In genomic region chr14:74579447-74580274, GRCh38 we compare ENCODE assay signal across 10 cellular contexts. TPM values are rescaled to one million over a fixed set of nuclear protein-coding genes. Genes with fewer than 3 reads are reported as not detected.
A peak's percentile ranks its signal among the peaks of the same experiment; 100 is the strongest.
DNase-seq lines count a peak whose midpoint lies in the region; ATAC-seq, FAIRE-seq and TF ChIP-seq lines count a peak whose summit lies in the region.
"Had no signal": no experiment of that assay in that cellular context is flagged by ENCODE, and none has a peak within 500 bp of the region (broad histone marks: within the 10 kb centered on the region; RNA-seq: fewer than 3 reads in every experiment).

No MANE protein-coding gene starts in this region.

- H3K36me3 Mint-ChIP-seq in astrocyte (ENCODE audit: low read depth, unreplicated experiment): peaks cover 41% of the 10 kb centered on the region
- H3K36me3 Mint-ChIP-seq in naive thymus-derived CD8-positive, alpha-beta T cell: no peaks in the 10 kb centered on the region

- peak overlapping the region; percentile 18 for H3K4me3 Mint-ChIP-seq in astrocyte (ENCODE audit: unreplicated experiment)
- no peak overlapping the region for H3K4me3 Mint-ChIP-seq in naive thymus-derived CD8-positive, alpha-beta T cell

- H3K27ac Mint-ChIP-seq in astrocyte (ENCODE audit: unreplicated experiment): peak overlapping the region; percentile 94
- peak overlapping the region in 5 of 10 donors; percentile 61 to 75 (median 65) for H3K27ac Mint-ChIP-seq in naive thymus-derived CD8-positive, alpha-beta T cell

- POLR2A ChIA-PET in AG04450 (lab: Yijun Ruan, JAX): no interaction called here
- POLR2A ChIA-PET in naive thymus-derived CD8-positive, alpha-beta T cell (lab: Charles Lee): no interaction called here

- peak overlapping the region; percentile 57 for H3K9ac ChIP-seq in astrocyte (ENCODE audit: low read length)

- CTCF ChIA-PET in AG04450 (lab: Charles Lee): no interaction called here

- peak; percentile 69 for DNase-seq in AG04450 (ENCODE audit: low read depth, low spot score)
- peak; percentile 87 for DNase-seq in M059J (ENCODE audit: low read depth)
- peak; percentile 94 for DNase-seq in astrocyte (ENCODE audit: low read depth)
- peak in 4 of 10 donors; percentile 2 to 29 (median 10) for DNase-seq in naive thymus-derived CD8-positive, alpha-beta T cell
- no peak for DNase-seq in GM19240 (ENCODE audit: insufficient read length, low spot score)
- DNase-seq in UCSD-AML1 (lab: John Stamatoyannopoulos, UW; ENCODE audit: unreplicated experiment): no peak
- no peak for DNase-seq in NCI-H187 treated with DMSO at 0.1 percent for 48 hours (lab: John Stamatoyannopoulos, UW)
- DNase-seq in hypothalamus (lab: John Stamatoyannopoulos, UW): no peak
- DNase-seq: NCI-H524 treated with DMSO at 0.1 percent for 48 hours had no signal

- H3K4me1 Mint-ChIP-seq in astrocyte (ENCODE audit: low read depth, unreplicated experiment): peaks cover 49% of the 10 kb centered on the region
- peaks cover 7 to 14% (median 11%) of the 10 kb centered on the region in 4 donors for H3K4me1 Mint-ChIP-seq in naive thymus-derived CD8-positive, alpha-beta T cell

- H3K79me2 ChIP-seq in astrocyte (ENCODE audit: insufficient read depth, low read length): peaks cover 68% of the 10 kb centered on the region

- H3K27me3 ChIP-seq in AG04450 (ENCODE audit: control insufficient read depth, insufficient read depth, low read length): no peaks in the 10 kb centered on the region
- no peaks in the 10 kb centered on the region for H3K27me3 ChIP-seq in astrocyte (ENCODE audit: insufficient read depth, low read length)
- H3K27me3 ChIP-seq: cardiac muscle cell had no signal

- TF ChIP-seq CTCF in AG04450 (IDR thresholded peaks at IDR 0.05; ENCODE audit: low read depth, low read length) (no peak), astrocyte (IDR thresholded peaks at IDR 0.05; ENCODE audit: insufficient read depth, low read depth, low read length) (no peak)

- H4K20me1 ChIP-seq in astrocyte (ENCODE audit: insufficient read depth, low read length): peaks cover 4% of the 10 kb centered on the region

- no peak overlapping the region for H3K4me3 ChIP-seq in AG04450 (ENCODE audit: low read depth, low read length)
- no peak overlapping the region for H3K4me3 ChIP-seq in astrocyte (ENCODE audit: insufficient read depth, low read depth, low read length)
- H3K4me3 ChIP-seq: cardiac muscle cell had no signal

- ATAC-seq in naive thymus-derived CD8-positive, alpha-beta T cell: peak; percentile 58 to 80

- H3K9me3 Mint-ChIP-seq in astrocyte (ENCODE audit: unreplicated experiment): peaks cover 4% of the 10 kb centered on the region
- no peaks in the 10 kb centered on the region for H3K9me3 Mint-ChIP-seq in naive thymus-derived CD8-positive, alpha-beta T cell

- H3K27me3 Mint-ChIP-seq in astrocyte (ENCODE audit: low read depth, unreplicated experiment): no peaks in the 10 kb centered on the region
- peaks cover 0 to 7% (median 1%) of the 10 kb centered on the region in 5 donors for H3K27me3 Mint-ChIP-seq in naive thymus-derived CD8-positive, alpha-beta T cell

- peak overlapping the region; percentile 6 for H2AFZ ChIP-seq in astrocyte (ENCODE audit: low read depth, low read length)

- H3K9me3 ChIP-seq in AG04450 (ENCODE audit: control insufficient read depth, insufficient read depth, low read length) (no peaks in the 10 kb centered on the region), astrocyte (ENCODE audit: insufficient read depth, low read depth, low read length) (no peaks in the 10 kb centered on the region)

- peaks cover 14% of the 10 kb centered on the region for H3K36me3 ChIP-seq in astrocyte (ENCODE audit: insufficient read depth, low read length)
- H3K36me3 ChIP-seq: cardiac muscle cell had no signal

- peaks cover 41% of the 10 kb centered on the region for H3K4me1 ChIP-seq in astrocyte (ENCODE audit: insufficient read depth, low read length)

- peak overlapping the region; percentile 64 for H3K4me2 ChIP-seq in astrocyte (ENCODE audit: low read length)

- peak; percentile 79 for FAIRE-seq in astrocyte (lab: Jason Lieb, UNC)

- peak overlapping the region; percentile 90 for H3K27ac ChIP-seq in AG04450 (ENCODE audit: low read depth, low read length)
- peak overlapping the region; percentile 91 for H3K27ac ChIP-seq in astrocyte (ENCODE audit: low read depth, low read length)
- H3K27ac ChIP-seq: cardiac muscle cell had no signal

RNA-seq across cellular contexts. Expression of gene LTBP2, which starts 32.4 kb away (rescaled TPM):
- 44.3 and 61.8 TPM in 2 replicates for polyA plus RNA-seq in AG04450 (2011; rRNA removed)
- 45.0 and 60.1 TPM in 2 replicates for polyA minus RNA-seq in AG04450 (2011; rRNA and poly(A)+ RNA removed)
- total RNA-seq in M059J (2014; rRNA removed; shearing (Covaris generic)): 2.2 and 5.2 TPM in 2 replicates
- total RNA-seq in astrocyte: 162 and 196 TPM in 2 replicates
- total RNA-seq in naive thymus-derived CD8-positive, alpha-beta T cell: under 1 TPM; 0.55 to 0.60 TPM
- polyA plus RNA-seq in naive thymus-derived CD8-positive, alpha-beta T cell: under 1 TPM; 0.06 to 0.65 (median 0.47) TPM

Comparison
In these comparisons a context has a peak if more than half of its experiments do, and no peak if none do; other contexts are left out.
1. DNase-seq: peak in AG04450 (single experiment), M059J (single experiment) and astrocyte (single experiment); none in GM19240 (single experiment), UCSD-AML1 (single experiment), NCI-H187 treated with DMSO at 0.1 percent for 48 hours (single experiment) and hypothalamus (0 of 51).
2. RNA of gene LTBP2, which starts 32.4 kb away (total RNA-seq): 162 to 196 TPM in astrocyte; 2.2 to 5.2 TPM in M059J and 0.55 to 0.60 TPM in naive thymus-derived CD8-positive, alpha-beta T cell; every median in the first group is over 10 times any median in the second.